ENCODE assay signal across 8 cellular contexts in the genomic region with DNA sequence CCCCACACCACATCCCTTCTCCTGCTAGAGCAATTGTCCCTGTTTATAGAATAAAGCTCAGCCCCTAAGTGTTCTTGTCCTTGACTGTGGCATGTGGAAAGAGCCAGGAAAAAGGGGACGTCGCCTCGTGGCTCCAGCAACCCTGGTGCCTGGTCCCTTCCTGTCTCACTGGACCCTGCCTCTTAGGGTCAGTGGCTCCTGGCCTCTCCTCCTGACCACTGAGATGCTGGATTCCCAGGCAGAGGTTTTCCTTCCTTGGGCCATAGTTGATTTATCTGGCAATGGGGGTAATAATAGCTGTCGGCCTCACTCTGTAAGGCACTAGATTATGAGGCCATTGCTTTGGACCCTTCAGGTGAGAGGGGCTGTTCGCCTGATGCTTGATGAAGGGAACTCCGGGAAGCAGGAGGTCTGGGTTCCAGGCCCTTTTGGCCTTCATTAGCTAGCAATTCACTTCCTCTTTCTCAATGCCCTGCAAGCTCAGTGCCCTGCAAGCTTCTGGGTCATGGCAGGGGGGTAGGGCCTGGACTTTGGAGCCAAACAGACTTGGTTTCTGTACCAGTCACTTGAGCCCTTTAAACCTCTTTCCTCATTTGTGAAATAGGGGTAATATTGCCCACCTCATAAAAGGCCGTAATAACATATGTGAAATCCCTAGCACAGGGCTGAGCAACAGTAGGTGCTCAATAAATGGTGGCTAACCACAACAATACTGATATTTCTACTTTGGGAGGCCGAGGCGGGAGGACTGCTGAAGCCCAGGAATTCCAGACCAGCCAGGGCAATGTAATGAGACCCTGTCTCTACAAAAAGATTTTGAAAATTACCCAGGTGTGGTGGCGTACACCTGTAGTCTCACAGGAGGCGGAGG. TPM values are rescaled to one million over a fixed set of nuclear protein-coding genes. Genes with fewer than 3 reads are reported as not detected.
DNase-seq lines count a peak whose midpoint lies in the region; ATAC-seq and TF ChIP-seq lines count a peak whose summit lies in the region.

No MANE protein-coding gene starts in this region.

- H3K36me3 ChIP-seq in right atrium auricular region, result no peaks in the 10 kb centered on the region
- H3K36me3 ChIP-seq in ascending aorta, result peaks cover 5 to 6% of the 10 kb centered on the region in 2 donors
- peaks cover 0 to 5% of the 10 kb centered on the region in 2 donors for H3K36me3 ChIP-seq in lung (ENCODE audit: control insufficient read depth in 2 of 2, insufficient read depth in 2 of 2, low read length in 2 of 2)

- H3K4me1 ChIP-seq in right atrium auricular region, result peaks cover 0 to 16% of the 10 kb centered on the region in 2 donors
- H3K4me1 ChIP-seq in ascending aorta, result peaks cover 8 to 18% of the 10 kb centered on the region in 2 donors
- H3K4me1 ChIP-seq in lung (ENCODE audit: control insufficient read depth in 2 of 2, insufficient read depth in 2 of 2, low read length in 2 of 2), result peaks cover 0 to 10% of the 10 kb centered on the region in 2 donors

- intact Hi-C loops in left cardiac atrium (cut with DNase I), result loop anchor here in 1 of 2 donors (5.0 to 10.0 kb wide), 2 partner anchors 36 to 58 kb away; a partner anchor contains a TSS
- intact Hi-C loops in ascending aorta (cut with DNase I), result loop anchor here (2.0 kb wide), 1 partner anchor 20 kb away; no protein-coding TSS in a partner anchor

- WGBS in lung, 2 donors, result 61 to 63% methylated on average over 11 of the region's 11 CpGs

- no peaks in the 10 kb centered on the region for H3K9me3 ChIP-seq in right atrium auricular region
- H3K9me3 ChIP-seq in ascending aorta, result no peaks in the 10 kb centered on the region
- H3K9me3 ChIP-seq in lung (ENCODE audit: control insufficient read depth in 2 of 2, insufficient read depth in 1 of 2, low read length in 1 of 2), result no peaks in the 10 kb centered on the region

- H3K4me3 ChIP-seq in right atrium auricular region (peak overlapping the region; percentile 88 to 89), ascending aorta (peak overlapping the region; percentile 92 to 94), lung (peak overlapping the region; percentile 83)

- H3K27me3 ChIP-seq in right atrium auricular region (no peaks in the 10 kb centered on the region), ascending aorta (no peaks in the 10 kb centered on the region), lung (ENCODE audit: control insufficient read depth, insufficient read depth) (no peaks in the 10 kb centered on the region)

- TF ChIP-seq CTCF in right atrium auricular region (IDR thresholded peaks at IDR 0.05) (no peak), ascending aorta (IDR thresholded peaks at IDR 0.05) (no peak), lung (IDR thresholded peaks at IDR 0.05; ENCODE audit: control extremely low read depth, extremely low read depth) (no peak)

- no peak for DNase-seq in right atrium auricular region (ENCODE audit: low spot score)
- DNase-seq in left cardiac atrium, result no peak
- no peak for DNase-seq in ascending aorta (ENCODE audit: low spot score in 2 of 2)
- DNase-seq in lung (ENCODE audit: low spot score), result no peak
- no peak for DNase-seq in NCI-H69 (lab: John Stamatoyannopoulos, UW)
- DNase-seq in NCI-H2029 treated with DMSO at 0.1 percent for 48 hours (lab: John Stamatoyannopoulos, UW), result no peak

- peak overlapping the region in 1 of 2 donors; percentile 73 for H3K27ac ChIP-seq in right atrium auricular region
- H3K27ac ChIP-seq in ascending aorta, result peak overlapping the region; percentile 72 to 75
- peak overlapping the region in 1 of 2 donors; percentile 86 for H3K27ac ChIP-seq in lung (ENCODE audit: low read depth in 1 of 2, low read length in 1 of 2)

- ATAC-seq in left cardiac atrium (no peak), lung (ENCODE audit: insufficient read depth, low FRiP score) (no peak), GM21825 (IDR thresholded peaks at IDR 0.05; ENCODE audit: unreplicated experiment) (no peak), HG03045 (IDR thresholded peaks at IDR 0.05; ENCODE audit: unreplicated experiment) (no peak)

RNA-seq across cellular contexts. Expression of a gene that starts 1.1 kb away (rescaled TPM):
- total RNA-seq in right atrium auricular region (10 to 100 TPM in 1 of 2 donors, 1 to 10 TPM in 1; 9.2 to 13.0 TPM), left cardiac atrium (10 to 100 TPM; 11.1 to 14.7 TPM), ascending aorta (46.2 TPM), lung (10 to 100 TPM; 24.9 to 85.1 TPM)
- 10 to 100 TPM; 56.4 to 60.4 TPM for polyA plus RNA-seq in lung

RNA-seq across cellular contexts. Expression of a gene that starts 38.0 kb away (rescaled TPM):
- total RNA-seq in right atrium auricular region (10 to 100 TPM; 29.9 to 44.9 TPM), left cardiac atrium (10 to 100 TPM; 25.7 to 27.4 TPM), ascending aorta (129 TPM), lung (10 to 100 TPM; 39.4 to 43.0 TPM)
- polyA plus RNA-seq in lung, result 10 to 100 TPM; 18.9 to 25.4 TPM
